Comparison of ENCODE assay signal across 29 cellular contexts in the genomic region with DNA sequence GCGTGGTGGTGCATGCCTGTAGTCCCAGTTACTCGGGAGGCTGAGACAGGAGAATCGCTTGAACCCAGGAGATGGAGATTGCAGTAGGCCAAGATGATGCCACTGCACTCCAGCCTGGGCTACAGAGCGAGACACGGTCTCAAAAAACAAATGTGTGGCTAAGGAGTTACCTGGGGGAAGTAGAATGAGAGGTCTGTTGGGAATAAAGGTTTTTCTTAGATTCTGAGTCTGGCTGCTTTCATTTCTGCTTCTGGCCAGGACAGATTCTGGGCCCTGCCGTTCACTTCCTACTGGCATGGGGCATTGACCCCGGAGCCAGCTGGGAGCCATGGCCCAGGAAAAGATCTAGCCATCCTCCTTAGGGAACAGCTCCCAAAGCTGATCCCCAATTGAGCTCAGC. TPM values are rescaled to one million over a fixed set of nuclear protein-coding genes. Genes with fewer than 3 reads are reported as not detected.
DNase-seq lines count a peak whose midpoint lies in the region; ATAC-seq and TF ChIP-seq lines count a peak whose summit lies in the region.
"Had no signal": no experiment of that assay in that cellular context is flagged by ENCODE, and none has a peak within 500 bp of the region (broad histone marks: within the 10 kb centered on the region; RNA-seq: fewer than 3 reads in every experiment).

No MANE protein-coding gene starts in this region.

- no peak for DNase-seq in CD4-positive, alpha-beta T cell
- DNase-seq in Karpas-422: peak; percentile 80
- DNase-seq in colonic mucosa: no peak
- DNase-seq in stimulated activated effector memory CD8-positive, alpha-beta T cell treated with anti-CD3 and anti-CD28 coated beads, Interleukin-12 subunit alpha, Interleukin-12 subunit beta, amount 100 ng/mL, for 72 hours (ENCODE audit: low spot score in 2 of 2): no peak
- DNase-seq in activated CD4-positive, alpha-beta T cell treated with anti-CD3 and anti-CD28 coated beads, Interleukin-2, amount 10 ng/mL, durations not matched to agents 7 days and 5 days: no peak
- no peak for DNase-seq in foreskin keratinocyte
- DNase-seq: activated naive CD4-positive, alpha-beta T cell treated with anti-CD3 and anti-CD28 coated beads, Interleukin-2, amount 10 ng/mL, durations not matched to agents 7 days and 5 days; CD4-positive, alpha-beta memory T cell; effector memory CD4-positive, alpha-beta T cell; HCEC 1CT; Kasumi-1; midbrain; NCI-H1694; stimulated activated CD4-positive, alpha-beta T cell treated with anti-CD3 and anti-CD28 coated beads, Interleukin-2, amount 100 ng/mL, for 48 hours had no signal

- peak overlapping the region; percentile 33 for H3K4me2 ChIP-seq in Karpas-422 (ENCODE audit: low read depth, low read length, poor library complexity, severe bottlenecking)

- peaks cover 19% of the 10 kb centered on the region for H3K4me1 Mint-ChIP-seq in CD4-positive, alpha-beta T cell (ENCODE audit: low read depth)
- peaks cover 30% of the 10 kb centered on the region for H3K4me1 Mint-ChIP-seq in stimulated activated effector memory CD8-positive, alpha-beta T cell treated with anti-CD3 and anti-CD28 coated beads, Interleukin-12 subunit alpha, Interleukin-12 subunit beta, amount 100 ng/mL, for 72 hours
- peaks cover 26% of the 10 kb centered on the region for H3K4me1 Mint-ChIP-seq in activated CD4-positive, alpha-beta T cell treated with anti-CD3 and anti-CD28 coated beads, Interleukin-2, amount 10 ng/mL, durations not matched to agents 7 days and 5 days

- H3K9me3 Mint-ChIP-seq in CD4-positive, alpha-beta T cell: no peaks in the 10 kb centered on the region
- H3K9me3 Mint-ChIP-seq in stimulated activated effector memory CD8-positive, alpha-beta T cell treated with anti-CD3 and anti-CD28 coated beads, Interleukin-12 subunit alpha, Interleukin-12 subunit beta, amount 100 ng/mL, for 72 hours: no peaks in the 10 kb centered on the region
- H3K9me3 Mint-ChIP-seq in activated CD4-positive, alpha-beta T cell treated with anti-CD3 and anti-CD28 coated beads, Interleukin-2, amount 10 ng/mL, durations not matched to agents 7 days and 5 days: no peaks in the 10 kb centered on the region
- H3K9me3 Mint-ChIP-seq: activated naive CD4-positive, alpha-beta T cell treated with anti-CD3 and anti-CD28 coated beads, Interleukin-2, amount 10 ng/mL, durations not matched to agents 7 days and 5 days; CD4-positive, alpha-beta memory T cell; T-helper 2 cell treated with Interferon-gamma antibody and Interleukin-4, amounts not matched to agents 5 μg/mL and 100 μg/mL, for 36 hours had no signal

- intact Hi-C loops in CD4-positive, alpha-beta T cell (cut with DNase I, micrococcal nuclease): loop anchor here in 1 of 2 experiments (10.0 kb wide), 2 partner anchors 104 to 564 kb away; a partner anchor contains a TSS
- intact Hi-C loops in colonic mucosa (cut with DNase I): no loop called here

- H3K36me3 ChIP-seq in Karpas-422 (ENCODE audit: insufficient read depth, low read length): no peaks in the 10 kb centered on the region
- no peaks in the 10 kb centered on the region for H3K36me3 ChIP-seq in colonic mucosa
- H3K36me3 ChIP-seq: right atrium auricular region had no signal

- peak overlapping the region; percentile 25 for H3K4me3 Mint-ChIP-seq in CD4-positive, alpha-beta T cell
- H3K4me3 Mint-ChIP-seq in stimulated activated effector memory CD8-positive, alpha-beta T cell treated with anti-CD3 and anti-CD28 coated beads, Interleukin-12 subunit alpha, Interleukin-12 subunit beta, amount 100 ng/mL, for 72 hours: no peak overlapping the region
- H3K4me3 Mint-ChIP-seq in activated CD4-positive, alpha-beta T cell treated with anti-CD3 and anti-CD28 coated beads, Interleukin-2, amount 10 ng/mL, durations not matched to agents 7 days and 5 days: no peak overlapping the region
- H3K4me3 Mint-ChIP-seq: activated naive CD4-positive, alpha-beta T cell treated with anti-CD3 and anti-CD28 coated beads, Interleukin-2, amount 10 ng/mL, durations not matched to agents 7 days and 5 days; T-helper 2 cell treated with Interferon-gamma antibody and Interleukin-4, amounts not matched to agents 5 μg/mL and 100 μg/mL, for 36 hours had no signal

- H3K27me3 Mint-ChIP-seq in CD4-positive, alpha-beta T cell: no peaks in the 10 kb centered on the region
- H3K27me3 Mint-ChIP-seq in activated CD4-positive, alpha-beta T cell treated with anti-CD3 and anti-CD28 coated beads, Interleukin-2, amount 10 ng/mL, durations not matched to agents 7 days and 5 days: no peaks in the 10 kb centered on the region
- H3K27me3 Mint-ChIP-seq: activated naive CD4-positive, alpha-beta T cell treated with anti-CD3 and anti-CD28 coated beads, Interleukin-2, amount 10 ng/mL, durations not matched to agents 7 days and 5 days; CD4-positive, alpha-beta memory T cell had no signal

- CTCF ChIA-PET in CD4-positive, alpha-beta T cell (lab: Charles Lee): no interaction called here
- CTCF ChIA-PET in activated CD4-positive, alpha-beta T cell treated with anti-CD3 and anti-CD28 coated beads, Interleukin-2, amount 10 ng/mL, durations not matched to agents 7 days and 5 days (lab: Charles Lee): no interaction called here

- peaks cover 9% of the 10 kb centered on the region for H3K36me3 Mint-ChIP-seq in CD4-positive, alpha-beta T cell (ENCODE audit: low read depth)
- H3K36me3 Mint-ChIP-seq in stimulated activated effector memory CD8-positive, alpha-beta T cell treated with anti-CD3 and anti-CD28 coated beads, Interleukin-12 subunit alpha, Interleukin-12 subunit beta, amount 100 ng/mL, for 72 hours: peaks cover 23% of the 10 kb centered on the region
- peaks cover 13% of the 10 kb centered on the region for H3K36me3 Mint-ChIP-seq in activated CD4-positive, alpha-beta T cell treated with anti-CD3 and anti-CD28 coated beads, Interleukin-2, amount 10 ng/mL, durations not matched to agents 7 days and 5 days (ENCODE audit: low read depth)
- H3K36me3 Mint-ChIP-seq: CD4-positive, alpha-beta memory T cell had no signal

- no peak overlapping the region for H3K27ac Mint-ChIP-seq in CD4-positive, alpha-beta T cell
- H3K27ac Mint-ChIP-seq in stimulated activated effector memory CD8-positive, alpha-beta T cell treated with anti-CD3 and anti-CD28 coated beads, Interleukin-12 subunit alpha, Interleukin-12 subunit beta, amount 100 ng/mL, for 72 hours: peak overlapping the region; percentile 37
- no peak overlapping the region for H3K27ac Mint-ChIP-seq in activated CD4-positive, alpha-beta T cell treated with anti-CD3 and anti-CD28 coated beads, Interleukin-2, amount 10 ng/mL, durations not matched to agents 7 days and 5 days
- H3K27ac Mint-ChIP-seq: T-helper 2 cell treated with Interferon-gamma antibody and Interleukin-4, amounts not matched to agents 5 μg/mL and 100 μg/mL, for 36 hours had no signal

- H3K79me2 ChIP-seq in Karpas-422 (ENCODE audit: low read length): no peaks in the 10 kb centered on the region
- H3K79me2 ChIP-seq: parathyroid adenoma had no signal

- H4K20me1 ChIP-seq in Karpas-422 (ENCODE audit: insufficient read depth, low read depth, low read length): peaks cover 12% of the 10 kb centered on the region; the same call in 1 of the 2 replicates

- no peak overlapping the region for H3K27ac ChIP-seq in CD4-positive, alpha-beta T cell (ENCODE audit: low read depth, low read length)
- H3K27ac ChIP-seq in Karpas-422 (ENCODE audit: low read length): peak overlapping the region; percentile 39; the same call in 1 of the 2 replicates
- peak overlapping the region; percentile 37 for H3K27ac ChIP-seq in colonic mucosa
- no peak overlapping the region for H3K27ac ChIP-seq in foreskin keratinocyte
- H3K27ac ChIP-seq: heart left ventricle, parathyroid adenoma, right atrium auricular region, suprapubic skin, WERI-Rb-1 had no signal

- POLR2A ChIA-PET in CD4-positive, alpha-beta T cell (lab: Charles Lee): interaction anchor here (1.1 kb wide), 1 partner anchor 13 kb away, joined by 3 read pairs; no protein-coding TSS in a partner anchor
- POLR2A ChIA-PET in activated CD4-positive, alpha-beta T cell treated with anti-CD3 and anti-CD28 coated beads, Interleukin-2, amount 10 ng/mL, durations not matched to agents 7 days and 5 days (lab: Charles Lee): no interaction called here

- H3K27me3 ChIP-seq in CD4-positive, alpha-beta T cell (ENCODE audit: control insufficient read depth, insufficient read depth, low read length): no peaks in the 10 kb centered on the region
- no peaks in the 10 kb centered on the region for H3K27me3 ChIP-seq in Karpas-422 (ENCODE audit: low read length)
- no peaks in the 10 kb centered on the region for H3K27me3 ChIP-seq in colonic mucosa
- no peaks in the 10 kb centered on the region for H3K27me3 ChIP-seq in foreskin keratinocyte
- H3K27me3 ChIP-seq: heart left ventricle, right atrium auricular region, suprapubic skin had no signal

- H3K4me3 ChIP-seq in Karpas-422 (ENCODE audit: low read length): peak overlapping the region; percentile 21; the same call in 1 of the 2 replicates
- no peak overlapping the region for H3K4me3 ChIP-seq in colonic mucosa
- H3K4me3 ChIP-seq: heart left ventricle, right atrium auricular region, suprapubic skin had no signal

- H3K9me3 ChIP-seq in CD4-positive, alpha-beta T cell (ENCODE audit: control insufficient read depth, low read length): no peaks in the 10 kb centered on the region
- H3K9me3 ChIP-seq in Karpas-422 (ENCODE audit: low read length) (no peaks in the 10 kb centered on the region), colonic mucosa (no peaks in the 10 kb centered on the region)
- H3K9me3 ChIP-seq: heart left ventricle, right atrium auricular region, suprapubic skin had no signal

- H3K9me2 ChIP-seq in Karpas-422 (replicated peaks; ENCODE audit: insufficient read depth, low read length): no peaks in the 10 kb centered on the region

- ATAC-seq in CD4-positive, alpha-beta T cell (ENCODE audit: poor library complexity): no peak
- no peak for ATAC-seq in stimulated activated effector memory CD8-positive, alpha-beta T cell treated with anti-CD3 and anti-CD28 coated beads, Interleukin-12 subunit alpha, Interleukin-12 subunit beta, amount 100 ng/mL, for 72 hours
- ATAC-seq in HG03045 (IDR thresholded peaks at IDR 0.05; ENCODE audit: unreplicated experiment) (no peak), GM21360 (IDR thresholded peaks at IDR 0.05; ENCODE audit: unreplicated experiment) (no peak), foreskin keratinocyte (no peak)
- ATAC-seq: Right ventricle myocardium inferior had no signal

- no peak for TF ChIP-seq CTCF in CD4-positive, alpha-beta T cell (IDR thresholded peaks at IDR 0.05)
- no peak for TF ChIP-seq CTCF in colonic mucosa (IDR thresholded peaks at IDR 0.05)
- TF ChIP-seq CTCF in foreskin keratinocyte (conservative IDR thresholded peaks at IDR 0.05): no peak

- peaks cover 37% of the 10 kb centered on the region for H3K4me1 ChIP-seq in Karpas-422 (ENCODE audit: low read length)
- peaks cover 11% of the 10 kb centered on the region for H3K4me1 ChIP-seq in colonic mucosa
- no peaks in the 10 kb centered on the region for H3K4me1 ChIP-seq in foreskin keratinocyte

- 0 out of 2 replicates have a peak overlapping the region, but pooled peaks have one; percentile 34 for H3K9ac ChIP-seq in Karpas-422 (ENCODE audit: low read length)
- H3K9ac ChIP-seq in colonic mucosa (ENCODE audit: low read depth in 2 of 2, low read length in 2 of 2): peak overlapping the region in 1 of 2 donors; percentile 69
- H3K9ac ChIP-seq: parathyroid adenoma had no signal

- no peak overlapping the region for H2AFZ ChIP-seq in Karpas-422 (ENCODE audit: low read length)
- H2AFZ ChIP-seq: parathyroid adenoma had no signal

RNA-seq across cellular contexts. Expression of a gene that starts 0.4 kb away (rescaled TPM):
- total RNA-seq in CD4-positive, alpha-beta T cell: under 1 TPM in 1 of 2 experiments, not detected in 1; 0.14 TPM
- total RNA-seq in Karpas-422 (2014; rRNA removed; shearing (Covaris generic); ENCODE audit: low replicate concordance): not detected in 2 replicates
- total RNA-seq in colonic mucosa (not detected), foreskin keratinocyte (not detected in 2 replicates)
- under 1 TPM; 0.10 TPM for total RNA-seq in activated CD4-positive, alpha-beta T cell treated with anti-CD3 and anti-CD28 coated beads, Interleukin-2, amount 10 ng/mL, durations not matched to agents 7 days and 5 days
- polyA plus RNA-seq in foreskin keratinocyte: not detected in 2 replicates
- total RNA-seq: bronchial epithelial cell; CD4-positive, alpha-beta memory T cell; epithelial cell of proximal tubule; heart left ventricle; kidney; lower leg skin; right atrium auricular region; Right ventricle myocardium inferior; suprapubic skin; urinary bladder had no signal
- polyA plus RNA-seq: CD4-positive, alpha-beta memory T cell; heart left ventricle; neural cell; urinary bladder had no signal

RNA-seq across cellular contexts. Expression of a gene that starts 3.0 kb away (rescaled TPM):
- total RNA-seq in CD4-positive, alpha-beta T cell: 1 to 10 TPM; 2.4 to 3.2 TPM
- total RNA-seq in Karpas-422 (2014; rRNA removed; shearing (Covaris generic); ENCODE audit: low replicate concordance): 1.2 and 3.9 TPM in 2 replicates
- total RNA-seq in colonic mucosa (1 to 10 TPM; 1.8 to 4.3 TPM), foreskin keratinocyte (3.8 and 4.8 TPM in 2 replicates)
- total RNA-seq in activated CD4-positive, alpha-beta T cell treated with anti-CD3 and anti-CD28 coated beads, Interleukin-2, amount 10 ng/mL, durations not matched to agents 7 days and 5 days: 1 to 10 TPM; 4.8 to 5.0 TPM
- polyA plus RNA-seq in foreskin keratinocyte: 3.6 and 4.2 TPM in 2 replicates

RNA-seq across cellular contexts. Expression of a gene that starts 8.1 kb away (rescaled TPM):
- total RNA-seq in CD4-positive, alpha-beta T cell: 1 to 10 TPM; 4.0 to 5.7 TPM
- 35.9 and 78.2 TPM in 2 replicates for total RNA-seq in Karpas-422 (2014; rRNA removed; shearing (Covaris generic); ENCODE audit: low replicate concordance)
- 1 to 10 TPM; 2.8 to 5.1 TPM for total RNA-seq in colonic mucosa
- 10 to 100 TPM; 33.4 to 36.6 TPM for total RNA-seq in activated CD4-positive, alpha-beta T cell treated with anti-CD3 and anti-CD28 coated beads, Interleukin-2, amount 10 ng/mL, durations not matched to agents 7 days and 5 days
- 10.7 and 12.7 TPM in 2 replicates for total RNA-seq in foreskin keratinocyte
- polyA plus RNA-seq in foreskin keratinocyte: 14.0 and 15.0 TPM in 2 replicates

RNA-seq across cellular contexts. Expression of a gene that starts 13.7 kb away (rescaled TPM):
- 10 to 100 TPM; 11.5 to 12.8 TPM for total RNA-seq in CD4-positive, alpha-beta T cell
- total RNA-seq in Karpas-422 (2014; rRNA removed; shearing (Covaris generic); ENCODE audit: low replicate concordance): 11.2 and 11.6 TPM in 2 replicates
- total RNA-seq in colonic mucosa: 10 to 100 TPM; 20.3 to 27.0 TPM
- 10 to 100 TPM; 13.2 to 15.0 TPM for total RNA-seq in activated CD4-positive, alpha-beta T cell treated with anti-CD3 and anti-CD28 coated beads, Interleukin-2, amount 10 ng/mL, durations not matched to agents 7 days and 5 days
- 16.0 and 18.5 TPM in 2 replicates for total RNA-seq in foreskin keratinocyte
- 19.6 and 20.0 TPM in 2 replicates for polyA plus RNA-seq in foreskin keratinocyte

RNA-seq across cellular contexts. Expression of a gene that starts 13.7 kb away (rescaled TPM):
- 100 to 1,000 TPM; 103 to 110 TPM for total RNA-seq in CD4-positive, alpha-beta T cell
- total RNA-seq in Karpas-422 (2014; rRNA removed; shearing (Covaris generic); ENCODE audit: low replicate concordance): 178 and 213 TPM in 2 replicates
- total RNA-seq in colonic mucosa (100 to 1,000 TPM; 142 to 264 TPM), foreskin keratinocyte (308 and 324 TPM in 2 replicates)
- 100 to 1,000 TPM; 173 to 176 TPM for total RNA-seq in activated CD4-positive, alpha-beta T cell treated with anti-CD3 and anti-CD28 coated beads, Interleukin-2, amount 10 ng/mL, durations not matched to agents 7 days and 5 days
- 343 and 351 TPM in 2 replicates for polyA plus RNA-seq in foreskin keratinocyte

Comparison
In these comparisons a context has a peak if more than half of its experiments do, and no peak if none do; other contexts are left out.
1. H3K27ac ChIP-seq: peak in Karpas-422 (single experiment) and colonic mucosa (single experiment); none in CD4-positive, alpha-beta T cell (single experiment) and foreskin keratinocyte (single experiment).